In the genomic region with DNA sequence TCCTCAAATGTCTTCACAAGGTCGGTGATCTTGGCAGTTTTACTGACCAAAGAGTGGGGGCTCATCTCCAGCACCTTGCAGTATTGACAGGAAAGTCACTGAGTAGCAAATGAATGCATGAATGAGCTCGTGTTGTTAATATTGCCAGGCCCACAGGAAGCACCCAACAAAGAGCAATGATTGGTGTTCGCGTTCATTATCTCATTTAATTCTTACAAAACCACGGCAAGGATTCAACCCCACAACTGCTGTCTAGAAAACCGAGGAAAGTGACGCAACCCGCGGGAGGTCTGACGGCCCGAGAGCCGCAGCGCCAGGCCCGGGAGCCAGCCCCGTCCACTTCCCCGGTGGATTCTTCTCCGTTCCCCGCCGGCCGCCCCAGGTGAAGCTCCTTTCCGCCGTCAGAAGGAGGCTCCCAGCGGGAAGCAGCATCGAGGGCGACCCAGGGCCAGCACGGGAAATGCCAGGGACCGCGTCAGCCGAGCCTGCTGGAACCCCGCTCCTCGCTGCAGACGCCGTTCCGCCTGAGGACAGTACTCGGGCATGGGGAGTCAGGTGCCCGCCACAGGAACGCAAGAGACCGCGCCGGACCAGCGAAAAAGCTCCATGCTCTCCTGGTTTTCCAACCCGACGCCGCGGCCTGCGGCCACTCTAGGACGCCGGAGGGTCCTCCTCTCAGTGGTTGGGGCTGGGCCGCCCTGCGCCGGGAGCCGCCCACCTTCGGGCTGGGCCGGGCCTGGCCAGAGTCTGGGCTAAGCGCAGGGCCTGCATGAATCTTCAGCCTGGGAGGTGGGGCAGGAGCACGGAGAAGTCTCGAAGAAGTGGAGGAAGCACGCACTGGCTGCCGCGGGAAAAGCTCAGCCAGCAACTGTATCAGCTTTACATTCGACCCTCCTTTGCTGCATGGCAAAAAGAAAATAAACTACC, we compare ENCODE assay signal across 8 cellular contexts. TPM values are rescaled to one million over a fixed set of nuclear protein-coding genes. Genes with fewer than 3 reads are reported as not detected.
DNase-seq lines count a peak whose midpoint lies in the region; ATAC-seq and TF ChIP-seq lines count a peak whose summit lies in the region.

No MANE protein-coding gene starts in this region.

- TF ChIP-seq CTCF in mammary epithelial cell (conservative IDR thresholded peaks at IDR 0.05 in 1 of 2, IDR thresholded peaks at IDR 0.05 in 1 of 2; ENCODE audit: extremely low read depth in 1 of 2, insufficient read depth in 1 of 2, low read depth in 1 of 2, low read length in 2 of 2) (no peak), gastrocnemius medialis (IDR thresholded peaks at IDR 0.05 in 4 of 5, conservative IDR thresholded peaks at IDR 0.05 in 1 of 5) (no peak)

- ATAC-seq in GM18520 (IDR thresholded peaks at IDR 0.05; ENCODE audit: unreplicated experiment) (peak; percentile 68), HG03025 (IDR thresholded peaks at IDR 0.05; ENCODE audit: low FRiP score, unreplicated experiment) (peak; percentile 85), gastrocnemius medialis (peak; percentile 93 to 96)

- H3K36me3 ChIP-seq in ACC112 (ENCODE audit: insufficient read depth, low read length) = no peaks in the 10 kb centered on the region
- H3K36me3 ChIP-seq in mammary epithelial cell (ENCODE audit: insufficient read depth, low read length) = no peaks in the 10 kb centered on the region
- no peaks in the 10 kb centered on the region for H3K36me3 ChIP-seq in iPS-18a (ENCODE audit: control insufficient read depth, low read depth, low read length)
- no peaks in the 10 kb centered on the region for H3K36me3 ChIP-seq in gastrocnemius medialis

- H3K79me2 ChIP-seq in ACC112 (ENCODE audit: control insufficient read depth, insufficient read depth, low read length, unreplicated experiment) (no peaks in the 10 kb centered on the region), mammary epithelial cell (ENCODE audit: insufficient read depth, low read length) (no peaks in the 10 kb centered on the region)

- dilution Hi-C loops in mammary epithelial cell (cut with HindIII; ENCODE audit: low sequenced_read_pairs) = no loop called here

- WGBS in mammary epithelial cell (ENCODE audit: low coverage, missing lambda C conversion rate) = 2% methylated on average over 56 of the region's 61 CpGs

- H3K4me3 ChIP-seq in ACC112 (ENCODE audit: low read depth, low read length) (peak overlapping the region; percentile 84), mammary epithelial cell (replicated peaks in 1 of 3; ENCODE audit: insufficient read depth in 1 of 3, low read depth in 2 of 3, low read length in 3 of 3) (peak overlapping the region; percentile 64 to 88 (median 73)), iPS-18a (ENCODE audit: low read length) (peak overlapping the region; percentile 79), gastrocnemius medialis (peak overlapping the region; percentile 74 to 90 (median 86))

- BruUV-seq in mammary epithelial cell (replicated peaks; lab: Mats Ljungman, UMichigan) = TSS peak; percentile 72

- peak overlapping the region; percentile 84 for H3K9ac ChIP-seq in mammary epithelial cell (ENCODE audit: insufficient read depth, low read length)
- peak overlapping the region; percentile 87 for H3K9ac ChIP-seq in iPS-18a (ENCODE audit: low read length)

- H2AFZ ChIP-seq in ACC112 (ENCODE audit: low read length, unreplicated experiment) (peak overlapping the region; percentile 58), mammary epithelial cell (ENCODE audit: low read depth, low read length) (peak overlapping the region; percentile 99)

- peak; percentile 52 to 64 for TF ChIP-seq POLR2A in gastrocnemius medialis (IDR thresholded peaks at IDR 0.05)

- CTCF ChIA-PET in mammary epithelial cell (lab: Charles Lee; ENCODE audit: low non-redundant PET) = no interaction called here

- in situ Hi-C loops in mammary epithelial cell (cut with MboI; ENCODE audit: low sequenced_read_pairs in 2 of 2) = no loop called here
- in situ Hi-C loops in gastrocnemius medialis (cut with MboI; ENCODE audit: low sequenced_read_pairs in 4 of 4) = loop anchor here in 3 of 4 donors (25.0 kb wide), 3 partner anchors 341 to 959 kb away; partner anchors contain the start of genes FBXL17 (in 1 of the 3), MAN2A1 (in 1 of the 3) and PJA2 (in 1 of the 3)

- H3K27ac ChIP-seq in ACC112 (ENCODE audit: low read depth, low read length) = peak overlapping the region; percentile 57; the same call in 1 of the 2 replicates
- H3K27ac ChIP-seq in mammary epithelial cell (ENCODE audit: insufficient read depth, low read depth, low read length) = peak overlapping the region; percentile 82
- H3K27ac ChIP-seq in iPS-18a (ENCODE audit: low read length) = peak overlapping the region; percentile 31
- peak overlapping the region; percentile 84 to 91 (median 87) for H3K27ac ChIP-seq in gastrocnemius medialis

- H3K4me1 ChIP-seq in ACC112 (ENCODE audit: control insufficient read depth, insufficient read depth, low read length, unreplicated experiment) (peaks cover 18% of the 10 kb centered on the region), mammary epithelial cell (ENCODE audit: insufficient read depth, low read length) (peaks cover 31% of the 10 kb centered on the region), iPS-18a (ENCODE audit: control insufficient read depth, low read depth, low read length) (peaks cover 27% of the 10 kb centered on the region), gastrocnemius medialis (peaks cover 13 to 15% of the 10 kb centered on the region in 2 donors)

- H3K27me3 ChIP-seq in ACC112 (ENCODE audit: insufficient read depth, low read length) (no peaks in the 10 kb centered on the region), mammary epithelial cell (ENCODE audit: insufficient read depth, low read length) (no peaks in the 10 kb centered on the region), iPS-18a (ENCODE audit: control insufficient read depth, insufficient read depth, low read length) (no peaks in the 10 kb centered on the region), gastrocnemius medialis (no peaks in the 10 kb centered on the region)

- no peaks in the 10 kb centered on the region for H3K9me3 ChIP-seq in mammary epithelial cell (replicated peaks; ENCODE audit: insufficient read depth, low read length)
- H3K9me3 ChIP-seq in iPS-18a (ENCODE audit: control insufficient read depth, low read depth, low read length) = no peaks in the 10 kb centered on the region
- no peaks in the 10 kb centered on the region for H3K9me3 ChIP-seq in gastrocnemius medialis

- no peaks in the 10 kb centered on the region for H4K20me1 ChIP-seq in mammary epithelial cell (ENCODE audit: insufficient read depth, low read length)

- peak; percentile 48 for DNase-seq in NCI-H2107 treated with DMSO at 0.1 percent for 48 hours (lab: John Stamatoyannopoulos, UW; ENCODE audit: unreplicated experiment)
- DNase-seq in UCSD-AML1 (lab: John Stamatoyannopoulos, UW; ENCODE audit: unreplicated experiment) = peak; percentile 92
- peak; percentile 89 for DNase-seq in mammary epithelial cell
- DNase-seq in gastrocnemius medialis = peak; percentile 82 to 90

- intact Hi-C loops in mammary epithelial cell (cut with micrococcal nuclease) = loop anchor here (1.0 to 5.0 kb wide), 3 partner anchors 19 to 684 kb away; partner anchors contain the start of gene FER
- intact Hi-C loops in gastrocnemius medialis (cut with DNase I; ENCODE audit: low total_unique reads) = loop anchor here (1.0 to 5.0 kb wide), 4 partner anchors 20 to 959 kb away; partner anchors contain the start of gene MAN2A1

- peak overlapping the region; percentile 95 for H3K4me2 ChIP-seq in mammary epithelial cell (ENCODE audit: insufficient read depth, low read depth, low read length)

RNA-seq across cellular contexts. Expression of gene FER, which starts 19.8 kb away (rescaled TPM):
- total RNA-seq in mammary epithelial cell (10 to 100 TPM; 41.3 to 61.5 TPM), gastrocnemius medialis (1 to 10 TPM; 2.2 to 7.5 (median 3.7) TPM)
- polyA plus RNA-seq in mammary epithelial cell = 9.5 TPM
- polyA minus RNA-seq in mammary epithelial cell = 35.0 TPM

Comparison
In these comparisons a context has a peak if more than half of its experiments do, and no peak if none do; other contexts are left out.
1. Peak in every context shown above with its lines: DNase-seq, ATAC-seq, H3K4me3 ChIP-seq and H3K27ac ChIP-seq.
2. H3K27ac ChIP-seq: peak in every context shown above with its lines; median percentile 87 in gastrocnemius medialis; 82 in mammary epithelial cell; 57 in ACC112; 31 in iPS-18a.
3. RNA of gene FER, which starts 19.8 kb away (total RNA-seq): 41.3 to 61.5 TPM in mammary epithelial cell; 2.2 to 7.5 TPM in gastrocnemius medialis; every median in the first group is over 4 times any median in the second.
4. in situ Hi-C loops: an anchor here in gastrocnemius medialis (25.0 kb wide); none called in mammary epithelial cell.